ENCODE assay signal across 1 cellular context in the genomic region with DNA sequence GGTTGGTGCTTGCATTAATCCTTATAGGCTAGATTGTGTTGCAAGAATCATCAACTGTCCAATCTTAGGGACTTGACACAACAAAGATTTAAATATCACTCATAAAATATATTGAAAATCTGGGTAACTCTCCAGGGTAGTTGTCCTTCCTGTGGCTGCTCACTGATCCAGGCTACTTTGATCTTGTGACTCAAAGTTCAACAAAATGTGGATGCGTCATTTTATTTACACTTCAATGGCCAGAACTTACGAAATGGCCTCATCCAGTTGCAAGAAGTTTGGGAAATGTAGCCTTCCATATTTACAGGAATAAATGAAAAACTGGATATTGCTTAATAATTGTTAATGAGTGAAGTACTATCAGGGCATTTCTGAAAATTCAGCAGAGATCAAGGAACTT.
TF ChIP-seq lines count a peak whose summit lies in the region.

No MANE protein-coding gene starts in this region.

TF ChIP-seq in HepG2, 621 proteins besides CTCF, POLR2A, EP300 and RAD21 (continued from another document and continues in another):
- TF ChIP-seq, protein P1, sequence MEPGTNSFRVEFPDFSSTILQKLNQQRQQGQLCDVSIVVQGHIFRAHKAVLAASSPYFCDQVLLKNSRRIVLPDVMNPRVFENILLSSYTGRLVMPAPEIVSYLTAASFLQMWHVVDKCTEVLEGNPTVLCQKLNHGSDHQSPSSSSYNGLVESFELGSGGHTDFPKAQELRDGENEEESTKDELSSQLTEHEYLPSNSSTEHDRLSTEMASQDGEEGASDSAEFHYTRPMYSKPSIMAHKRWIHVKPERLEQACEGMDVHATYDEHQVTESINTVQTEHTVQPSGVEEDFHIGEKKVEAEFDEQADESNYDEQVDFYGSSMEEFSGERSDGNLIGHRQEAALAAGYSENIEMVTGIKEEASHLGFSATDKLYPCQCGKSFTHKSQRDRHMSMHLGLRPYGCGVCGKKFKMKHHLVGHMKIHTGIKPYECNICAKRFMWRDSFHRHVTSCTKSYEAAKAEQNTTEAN (CRISPR knock-in tag; conservative IDR thresholded peaks at IDR 0.05) = no peak
- TF ChIP-seq TSC22D2 (CRISPR knock-in tag; IDR thresholded peaks at IDR 0.05; ENCODE audit: borderline replicate concordance) = no peak
- no peak for TF ChIP-seq LBX2 (CRISPR knock-in tag; IDR thresholded peaks at IDR 0.05; ENCODE audit: borderline replicate concordance)
- TF ChIP-seq RAD51 (IDR thresholded peaks at IDR 0.05; ENCODE audit: borderline replicate concordance) = no peak
- no peak for TF ChIP-seq TAF15 (IDR thresholded peaks at IDR 0.05; ENCODE audit: low read depth, low read length, poor library complexity, severe bottlenecking)
- TF ChIP-seq PAX8 (CRISPR knock-in tag; IDR thresholded peaks at IDR 0.05; ENCODE audit: borderline replicate concordance) = no peak
- TF ChIP-seq MTA1 (CRISPR knock-in tag; IDR thresholded peaks at IDR 0.05; ENCODE audit: borderline replicate concordance) = no peak
- TF ChIP-seq TCF7 (IDR thresholded peaks at IDR 0.05; ENCODE audit: low read depth) = peak; percentile 83
- TF ChIP-seq ZNF180 (CRISPR knock-in tag; IDR thresholded peaks at IDR 0.05; ENCODE audit: borderline replicate concordance, low read depth) = no peak
- TF ChIP-seq, protein P2, sequence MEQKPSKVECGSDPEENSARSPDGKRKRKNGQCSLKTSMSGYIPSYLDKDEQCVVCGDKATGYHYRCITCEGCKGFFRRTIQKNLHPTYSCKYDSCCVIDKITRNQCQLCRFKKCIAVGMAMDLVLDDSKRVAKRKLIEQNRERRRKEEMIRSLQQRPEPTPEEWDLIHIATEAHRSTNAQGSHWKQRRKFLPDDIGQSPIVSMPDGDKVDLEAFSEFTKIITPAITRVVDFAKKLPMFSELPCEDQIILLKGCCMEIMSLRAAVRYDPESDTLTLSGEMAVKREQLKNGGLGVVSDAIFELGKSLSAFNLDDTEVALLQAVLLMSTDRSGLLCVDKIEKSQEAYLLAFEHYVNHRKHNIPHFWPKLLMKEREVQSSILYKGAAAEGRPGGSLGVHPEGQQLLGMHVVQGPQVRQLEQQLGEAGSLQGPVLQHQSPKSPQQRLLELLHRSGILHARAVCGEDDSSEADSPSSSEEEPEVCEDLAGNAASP (CRISPR knock-in tag; IDR thresholded peaks at IDR 0.05; ENCODE audit: borderline replicate concordance) = no peak
- TF ChIP-seq JARID2 (CRISPR knock-in tag; IDR thresholded peaks at IDR 0.05; ENCODE audit: insufficient replicate concordance) = no peak
- no peak for TF ChIP-seq ZNF713 (CRISPR knock-in tag; IDR thresholded peaks at IDR 0.05)
- TF ChIP-seq RARG (CRISPR knock-in tag; IDR thresholded peaks at IDR 0.05; ENCODE audit: low read depth) = no peak
- no peak for TF ChIP-seq NR1H2 (CRISPR knock-in tag; IDR thresholded peaks at IDR 0.05; ENCODE audit: borderline replicate concordance, low read depth)
- TF ChIP-seq ZNF253 (CRISPR knock-in tag; IDR thresholded peaks at IDR 0.05; ENCODE audit: borderline replicate concordance) = no peak
- no peak for TF ChIP-seq ZNF841 (CRISPR knock-in tag; IDR thresholded peaks at IDR 0.05; ENCODE audit: borderline replicate concordance)
- no peak for TF ChIP-seq PRPF4 (IDR thresholded peaks at IDR 0.05; ENCODE audit: low read depth, low read length, poor library complexity, severe bottlenecking)
- TF ChIP-seq MYPOP (CRISPR knock-in tag; IDR thresholded peaks at IDR 0.05) = no peak
- no peak for TF ChIP-seq ZNF232 (CRISPR knock-in tag; IDR thresholded peaks at IDR 0.05; ENCODE audit: borderline replicate concordance)
- TF ChIP-seq MAFF (IDR thresholded peaks at IDR 0.05; ENCODE audit: low read depth, low read length) = no peak
- TF ChIP-seq, protein P3, sequence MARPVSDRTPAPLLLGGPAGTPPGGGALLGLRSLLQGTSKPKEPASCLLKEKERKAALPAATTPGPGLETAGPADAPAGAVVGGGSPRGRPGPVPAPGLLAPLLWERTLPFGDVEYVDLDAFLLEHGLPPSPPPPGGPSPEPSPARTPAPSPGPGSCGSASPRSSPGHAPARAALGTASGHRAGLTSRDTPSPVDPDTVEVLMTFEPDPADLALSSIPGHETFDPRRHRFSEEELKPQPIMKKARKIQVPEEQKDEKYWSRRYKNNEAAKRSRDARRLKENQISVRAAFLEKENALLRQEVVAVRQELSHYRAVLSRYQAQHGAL (CRISPR knock-in tag; IDR thresholded peaks at IDR 0.05; ENCODE audit: not compliant biosample characterization) = no peak
- TF ChIP-seq XRCC5 (optimal IDR thresholded peaks at IDR 0.05; ENCODE audit: low read length) = no peak
- TF ChIP-seq HNRNPL (IDR thresholded peaks at IDR 0.05; ENCODE audit: low read depth, low read length) = no peak
- no peak for TF ChIP-seq WIZ (CRISPR knock-in tag; IDR thresholded peaks at IDR 0.05)
- TF ChIP-seq ZBTB26 (CRISPR knock-in tag; IDR thresholded peaks at IDR 0.05; ENCODE audit: borderline replicate concordance) = no peak
- TF ChIP-seq THAP8 (CRISPR knock-in tag; IDR thresholded peaks at IDR 0.05; ENCODE audit: borderline replicate concordance) = no peak
- TF ChIP-seq FLYWCH1 (CRISPR knock-in tag; IDR thresholded peaks at IDR 0.05) = no peak
- no peak for TF ChIP-seq MEIS2 (CRISPR knock-in tag; IDR thresholded peaks at IDR 0.05)
- TF ChIP-seq ZSCAN21 (CRISPR knock-in tag; IDR thresholded peaks at IDR 0.05; ENCODE audit: borderline replicate concordance) = no peak
- TF ChIP-seq ZNF318 (CRISPR knock-in tag; IDR thresholded peaks at IDR 0.05) = no peak
- no peak for TF ChIP-seq MATR3 (CRISPR knock-in tag; IDR thresholded peaks at IDR 0.05)
- TF ChIP-seq GATA4 (IDR thresholded peaks at IDR 0.05; ENCODE audit: borderline replicate concordance, low read depth) = no peak
- TF ChIP-seq KDM3A (CRISPR knock-in tag; IDR thresholded peaks at IDR 0.05; ENCODE audit: low read depth) = no peak
- no peak for TF ChIP-seq ZC3H13 (CRISPR knock-in tag; IDR thresholded peaks at IDR 0.05)
- TF ChIP-seq NFIB (CRISPR knock-in tag; IDR thresholded peaks at IDR 0.05; ENCODE audit: borderline replicate concordance) = no peak
- no peak for TF ChIP-seq ZNF543 (CRISPR knock-in tag; IDR thresholded peaks at IDR 0.05)
- TF ChIP-seq MAZ (IDR thresholded peaks at IDR 0.05; ENCODE audit: borderline replicate concordance, low read depth, low read length) = no peak
- TF ChIP-seq MAZ (CRISPR knock-in tag; IDR thresholded peaks at IDR 0.05; ENCODE audit: low read depth) = no peak
- TF ChIP-seq ZNF34 (CRISPR knock-in tag; IDR thresholded peaks at IDR 0.05; ENCODE audit: borderline replicate concordance) = no peak
- TF ChIP-seq GABPB1 (CRISPR knock-in tag; IDR thresholded peaks at IDR 0.05) = no peak
- TF ChIP-seq NR2F6 (IDR thresholded peaks at IDR 0.05) = no peak
- no peak for TF ChIP-seq NR2F6 (CRISPR knock-in tag; IDR thresholded peaks at IDR 0.05)
- TF ChIP-seq DDIT3 (CRISPR knock-in tag; IDR thresholded peaks at IDR 0.05) = no peak
- 0 out of 2 replicates have a peak, but pooled peaks have one; percentile 20 for TF ChIP-seq ZNF430 (CRISPR knock-in tag; IDR thresholded peaks at IDR 0.05)
- no peak for TF ChIP-seq NONO (IDR thresholded peaks at IDR 0.05)
- TF ChIP-seq NONO (CRISPR knock-in tag; conservative IDR thresholded peaks at IDR 0.05) = no peak
- no peak for TF ChIP-seq TCF12 (IDR thresholded peaks at IDR 0.05)
- TF ChIP-seq TCF12 (CRISPR knock-in tag; IDR thresholded peaks at IDR 0.05) = no peak
- TF ChIP-seq PHF21A (CRISPR knock-in tag; IDR thresholded peaks at IDR 0.05) = no peak
- TF ChIP-seq ZNF670 (CRISPR knock-in tag; IDR thresholded peaks at IDR 0.05; ENCODE audit: borderline replicate concordance) = no peak
- no peak for TF ChIP-seq KAT2B (IDR thresholded peaks at IDR 0.05; ENCODE audit: borderline replicate concordance, low read depth, low read length)
- no peak for TF ChIP-seq BHLHE40 (IDR thresholded peaks at IDR 0.05; ENCODE audit: low read length)
- TF ChIP-seq, protein P4, sequence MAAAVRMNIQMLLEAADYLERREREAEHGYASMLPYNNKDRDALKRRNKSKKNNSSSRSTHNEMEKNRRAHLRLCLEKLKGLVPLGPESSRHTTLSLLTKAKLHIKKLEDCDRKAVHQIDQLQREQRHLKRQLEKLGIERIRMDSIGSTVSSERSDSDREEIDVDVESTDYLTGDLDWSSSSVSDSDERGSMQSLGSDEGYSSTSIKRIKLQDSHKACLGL (CRISPR knock-in tag; IDR thresholded peaks at IDR 0.05) = no peak
- TF ChIP-seq POGZ (CRISPR knock-in tag; IDR thresholded peaks at IDR 0.05) = peak; percentile 88
